ENCODE assay signal across 33 cellular contexts in genomic region chr3:157830865-157831264, GRCh38.
"Had no signal": no experiment of that assay in that cellular context is flagged by ENCODE, and none has a peak within 500 bp of the region (broad histone marks: within the 10 kb centered on the region; RNA-seq: fewer than 3 reads in every experiment).

No MANE protein-coding gene starts in this region.

- H3K79me2 ChIP-seq: parathyroid adenoma had no signal

- H3K4me1 ChIP-seq: adrenal gland, left ventricle myocardium inferior, parathyroid adenoma, right atrium auricular region, tibial nerve had no signal

- H3K27ac ChIP-seq: adrenal gland, coronary artery, dorsolateral prefrontal cortex, heart left ventricle, left ventricle myocardium inferior, parathyroid adenoma, right atrium auricular region, tibial nerve, VCaP had no signal

- H3K27ac Mint-ChIP-seq: activated naive CD4-positive, alpha-beta T cell treated with anti-CD3 and anti-CD28 coated beads for 36 hours; activated naive CD8-positive, alpha-beta T cell treated with anti-CD3 and anti-CD28 coated beads for 36 hours; activated T-helper 1 cell treated with anti-CD3 and anti-CD28 coated beads, Interleukin-12 subunit alpha, Interleukin-12 subunit beta, Interleukin-2, Interleukin-4 antibody, amounts not matched to agents 30 ng/mL and 10 ng/mL and 1 ng/mL, durations not matched to agents 14 hours and 24 hours and 36 hours; natural killer cell treated with Interleukin-12 subunit alpha and Interleukin-12 subunit beta and Interleukin-15 and Interleukin-18, amount 100 ng/mL, for 72 hours; T-helper 1 cell treated with Interleukin-12 subunit alpha and Interleukin-12 subunit beta and Interleukin-4 antibody, amounts not matched to agents 30 μg/mL and 1 μg/mL, for 36 hours had no signal

- H3K9ac ChIP-seq: parathyroid adenoma had no signal

- H3K27me3 Mint-ChIP-seq: activated naive CD8-positive, alpha-beta T cell treated with anti-CD3 and anti-CD28 coated beads for 36 hours; natural killer cell treated with Interleukin-12 subunit alpha and Interleukin-12 subunit beta and Interleukin-15 and Interleukin-18, amount 100 ng/mL, for 72 hours had no signal

- ATAC-seq: activated CD4-positive, CD25-positive, alpha-beta regulatory T cell treated with anti-CD3 and anti-CD28 coated beads, Interleukin-2, amount 50 U/mL, for 24 hours; heart left ventricle; mucosa of descending colon; natural killer cell treated with Interleukin-12 subunit alpha and Interleukin-12 subunit beta and Interleukin-15 and Interleukin-18, amount 100 ng/mL, for 72 hours had no signal

- H3K36me3 Mint-ChIP-seq: activated naive CD8-positive, alpha-beta T cell treated with anti-CD3 and anti-CD28 coated beads for 36 hours had no signal

- H2AFZ ChIP-seq: parathyroid adenoma had no signal

- H3K9me3 ChIP-seq: adrenal gland had no signal

- DNase-seq: activated CD4-positive, alpha-beta T cell treated with anti-CD3 and anti-CD28 coated beads for 48 hours; activated CD4-positive, alpha-beta T cell treated with anti-CD3 and anti-CD28 coated beads, Interleukin-2, amount 50 U/mL, for 48 hours; activated CD8-positive, alpha-beta memory T cell treated with anti-CD3 and anti-CD28 coated beads for 24 hours; activated effector memory CD4-positive, alpha-beta T cell treated with anti-CD3 and anti-CD28 coated beads, Interleukin-2, amount 50 U/mL, for 16 hours; activated naive CD4-positive, alpha-beta T cell treated with anti-CD3 and anti-CD28 coated beads for 36 hours; activated naive CD8-positive, alpha-beta T cell treated with anti-CD3 and anti-CD28 coated beads for 36 hours; adrenal gland; aorta; dorsolateral prefrontal cortex; effector memory CD4-positive, alpha-beta T cell; erythroblast; foreskin fibroblast; heart left ventricle; hypothalamus; islet precursor cell; left ventricle myocardium inferior; mucosa of descending colon; nucleus accumbens; stimulated activated CD4-positive, alpha-beta T cell treated with anti-CD3 and anti-CD28 coated beads, Interleukin-15, amount 100 ng/mL, for 24 hours; stimulated activated CD4-positive, alpha-beta T cell treated with anti-CD3 and anti-CD28 coated beads, Interleukin-2, amount 100 ng/mL, for 24 hours; stimulated activated naive CD4-positive, alpha-beta T cell; SW 1271; T-helper 9 cell had no signal

- H3K4me3 ChIP-seq: adrenal gland, coronary artery, heart left ventricle, left ventricle myocardium inferior, lung, mucosa of descending colon, right atrium auricular region, tibial nerve had no signal

- H3K27me3 ChIP-seq: heart left ventricle, right atrium auricular region, tibial nerve had no signal

- H3K36me3 ChIP-seq: adrenal gland, heart left ventricle, left ventricle myocardium inferior, right atrium auricular region had no signal

- H3K4me3 Mint-ChIP-seq: activated naive CD4-positive, alpha-beta T cell treated with anti-CD3 and anti-CD28 coated beads for 36 hours; activated naive CD8-positive, alpha-beta T cell treated with anti-CD3 and anti-CD28 coated beads for 36 hours; activated T-helper 1 cell treated with anti-CD3 and anti-CD28 coated beads, Interleukin-12 subunit alpha, Interleukin-12 subunit beta, Interleukin-2, Interleukin-4 antibody, amounts not matched to agents 30 ng/mL and 10 ng/mL and 1 ng/mL, durations not matched to agents 14 hours and 24 hours and 36 hours; natural killer cell treated with Interleukin-12 subunit alpha and Interleukin-12 subunit beta and Interleukin-15 and Interleukin-18, amount 100 ng/mL, for 72 hours; T-helper 1 cell treated with Interleukin-12 subunit alpha and Interleukin-12 subunit beta and Interleukin-4 antibody, amounts not matched to agents 30 μg/mL and 1 μg/mL, for 36 hours had no signal

- H3K4me1 Mint-ChIP-seq: activated naive CD8-positive, alpha-beta T cell treated with anti-CD3 and anti-CD28 coated beads for 36 hours had no signal

- H3K9me3 Mint-ChIP-seq: activated T-helper 1 cell treated with anti-CD3 and anti-CD28 coated beads, Interleukin-12 subunit alpha, Interleukin-12 subunit beta, Interleukin-2, Interleukin-4 antibody, amounts not matched to agents 30 ng/mL and 10 ng/mL and 1 ng/mL, durations not matched to agents 14 hours and 24 hours and 36 hours had no signal
